ENCODE assay signal across 20 cellular contexts in genomic region chr14:32430326-32430725, GRCh38.
DNase-seq lines count a peak whose midpoint lies in the region; ATAC-seq, FAIRE-seq and TF ChIP-seq lines count a peak whose summit lies in the region.
"Had no signal": no experiment of that assay in that cellular context is flagged by ENCODE, and none has a peak within 500 bp of the region (broad histone marks: within the 10 kb centered on the region; RNA-seq: fewer than 3 reads in every experiment).

No MANE protein-coding gene starts in this region.

- H3K9me3 ChIP-seq in left ventricle myocardium inferior (replicated peaks) (no peaks in the 10 kb centered on the region), thyroid gland (no peaks in the 10 kb centered on the region)
- H3K9me3 ChIP-seq: spleen had no signal

- TF ChIP-seq CTCF in left ventricle myocardium inferior (IDR thresholded peaks at IDR 0.05; ENCODE audit: borderline replicate concordance), result no peak
- no peak for TF ChIP-seq CTCF in bronchial epithelial cell (IDR thresholded peaks at IDR 0.05; ENCODE audit: insufficient read depth, low read length, severe bottlenecking)
- TF ChIP-seq CTCF in thyroid gland (IDR thresholded peaks at IDR 0.05), result no peak

- H3K4me3 ChIP-seq in left ventricle myocardium inferior, result no peak overlapping the region
- H3K4me3 ChIP-seq in bronchial epithelial cell (ENCODE audit: low read depth, low read length), result no peak overlapping the region
- H3K4me3 ChIP-seq in thyroid gland (replicated peaks in 1 of 3), result no peak overlapping the region
- H3K4me3 ChIP-seq: cardiac muscle cell, spleen had no signal

- H3K4me1 ChIP-seq in left ventricle myocardium inferior (peaks cover 49% of the 10 kb centered on the region), thyroid gland (peaks cover 0 to 4% of the 10 kb centered on the region in 2 donors)
- H3K4me1 ChIP-seq: spleen had no signal

- no peak for ATAC-seq in Right ventricle myocardium superior (ENCODE audit: poor library complexity)
- ATAC-seq: left colon; natural killer cell treated with Interleukin-12 subunit alpha and Interleukin-12 subunit beta and Interleukin-15 and Interleukin-18, amount 100 ng/mL, for 72 hours had no signal

- no peaks in the 10 kb centered on the region for H3K36me3 ChIP-seq in left ventricle myocardium inferior
- no peaks in the 10 kb centered on the region for H3K36me3 ChIP-seq in bronchial epithelial cell (ENCODE audit: control insufficient read depth, insufficient read depth, low read length)
- H3K36me3 ChIP-seq in thyroid gland, result no peaks in the 10 kb centered on the region
- H3K36me3 ChIP-seq: cardiac muscle cell, spleen had no signal

- no peak for TF ChIP-seq POLR2A in thyroid gland (IDR thresholded peaks at IDR 0.05)

- intact Hi-C loops in left ventricle myocardium inferior (cut with micrococcal nuclease), result no loop called here
- intact Hi-C loops in Right ventricle myocardium superior (cut with DNase I), result no loop called here
- intact Hi-C loops in thyroid gland (cut with DNase I), result no loop called here

- WGBS in thyroid gland, 2 donors, result 89% methylated on average over 4 of the region's 4 CpGs

- DNase-seq in left ventricle myocardium inferior (no peak), Right ventricle myocardium superior (no peak), bronchial epithelial cell (ENCODE audit: low read depth) (peak; percentile 57), medulla oblongata (ENCODE audit: extremely low spot score) (peak; percentile 74), thyroid gland (no peak), NCI-H524 treated with DMSO at 0.1 percent for 48 hours (lab: John Stamatoyannopoulos, UW) (no peak)
- DNase-seq in activated CD8-positive, alpha-beta memory T cell treated with anti-CD3 and anti-CD28 coated beads, Interleukin-2, amount 50 U/mL, for 4 hours, result no peak
- DNase-seq: activated CD4-positive, alpha-beta T cell treated with anti-CD3 and anti-CD28 coated beads, Interleukin-2, amount 50 U/mL, for 48 hours; CD4-positive, alpha-beta memory T cell; GDM1; left colon; NCI-H1694; NCI-H526 treated with DMSO at 0.1 percent for 48 hours; spleen; T1000 had no signal

- H3K27me3 ChIP-seq in left ventricle myocardium inferior (ENCODE audit: low read depth) (no peaks in the 10 kb centered on the region), bronchial epithelial cell (ENCODE audit: control insufficient read depth, insufficient read depth, low read length) (no peaks in the 10 kb centered on the region), thyroid gland (no peaks in the 10 kb centered on the region)
- H3K27me3 ChIP-seq: cardiac muscle cell, spleen had no signal

- H3K27ac ChIP-seq in left ventricle myocardium inferior (replicated peaks) (peak overlapping the region; percentile 75), temporal lobe (ENCODE audit: low read depth, low read length) (peak overlapping the region; percentile 46), thyroid gland (no peak overlapping the region)
- H3K27ac ChIP-seq: cardiac muscle cell, KMS-11, spleen had no signal

- FAIRE-seq in bronchial epithelial cell (lab: Jason Lieb, UNC), result no peak
- FAIRE-seq: A204.1 had no signal

Comparison
In these comparisons a context has a peak if more than half of its experiments do, and no peak if none do; other contexts are left out.
1. DNase-seq: peak in bronchial epithelial cell (single experiment) and medulla oblongata (single experiment); none in left ventricle myocardium inferior (single experiment), Right ventricle myocardium superior (single experiment), activated CD8-positive, alpha-beta memory T cell treated with anti-CD3 and anti-CD28 coated beads, Interleukin-2, amount 50 U/mL, for 4 hours (single experiment), thyroid gland (0 of 2) and NCI-H524 treated with DMSO at 0.1 percent for 48 hours (single experiment).
2. H3K27ac ChIP-seq: peak in left ventricle myocardium inferior (single experiment) and temporal lobe (single experiment); none in thyroid gland (0 of 3).